Comparison of ENCODE assay signal across 12 cellular contexts in the genomic region with DNA sequence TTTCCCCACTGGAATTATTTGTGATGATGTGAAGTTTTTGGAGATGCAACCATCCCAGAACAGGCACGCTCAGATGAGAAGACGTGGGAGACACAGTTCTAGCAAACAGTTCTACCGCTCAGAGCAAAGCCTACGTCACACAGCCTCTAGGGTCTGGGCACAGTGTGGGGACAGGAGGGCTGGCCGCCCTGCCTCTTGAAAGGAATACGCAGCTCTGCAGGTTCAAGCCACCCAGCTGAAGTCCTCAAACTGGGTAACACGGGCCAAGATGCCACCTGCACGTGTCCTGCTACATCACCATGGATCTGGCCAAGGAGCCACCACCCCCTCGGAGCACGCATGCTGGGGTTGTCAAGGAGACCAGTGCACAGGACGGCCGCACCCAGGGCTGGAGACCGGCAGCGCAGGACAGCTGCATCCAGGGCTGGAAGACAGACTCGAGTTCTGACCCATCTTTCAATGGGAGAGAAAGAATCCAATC.
DNase-seq lines count a peak whose midpoint lies in the region; ATAC-seq, FAIRE-seq and TF ChIP-seq lines count a peak whose summit lies in the region.
"Had no signal": no experiment of that assay in that cellular context is flagged by ENCODE, and none has a peak within 500 bp of the region (broad histone marks: within the 10 kb centered on the region; RNA-seq: fewer than 3 reads in every experiment).

No MANE protein-coding gene starts in this region.

- no peak overlapping the region for H3K27ac Mint-ChIP-seq in glutamatergic neuron (ENCODE audit: unreplicated experiment)
- H3K27ac Mint-ChIP-seq in progenitor cell of endocrine pancreas: peak overlapping the region; percentile 6

- H3K4me1 Mint-ChIP-seq in glutamatergic neuron (ENCODE audit: low read depth, unreplicated experiment) (peaks cover 13% of the 10 kb centered on the region), progenitor cell of endocrine pancreas (ENCODE audit: low read depth) (peaks cover 36% of the 10 kb centered on the region)

- ATAC-seq in HG03045 (IDR thresholded peaks at IDR 0.05; ENCODE audit: unreplicated experiment): no peak

- H3K9me3 Mint-ChIP-seq in glutamatergic neuron (ENCODE audit: unreplicated experiment) (peaks cover 26% of the 10 kb centered on the region), progenitor cell of endocrine pancreas (ENCODE audit: low read depth) (no peaks in the 10 kb centered on the region)
- H3K9me3 Mint-ChIP-seq: activated B cell treated with CpG ODN at 0.5 μM for 24 hours had no signal

- H3K4me3 Mint-ChIP-seq in glutamatergic neuron (ENCODE audit: unreplicated experiment) (peak overlapping the region; percentile 26), progenitor cell of endocrine pancreas (ENCODE audit: low read depth) (no peak overlapping the region)

- H3K36me3 Mint-ChIP-seq in glutamatergic neuron (ENCODE audit: unreplicated experiment) (peaks cover 20% of the 10 kb centered on the region), progenitor cell of endocrine pancreas (ENCODE audit: insufficient read depth) (peaks cover 2% of the 10 kb centered on the region)

- DNase-seq in NCI-H146 (lab: John Stamatoyannopoulos, UW) (peak; percentile 81), NCI-H146 treated with DMSO at 0.1 percent for 48 hours (lab: John Stamatoyannopoulos, UW; ENCODE audit: unreplicated experiment) (no peak), SK-N-DZ (ENCODE audit: low spot score) (peak; percentile 78), glutamatergic neuron (peak; percentile 31), progenitor cell of endocrine pancreas (ENCODE audit: low spot score, unreplicated experiment) (peak; percentile 25), HTR-8/SVneo (ENCODE audit: insufficient read length, low spot score) (no peak), NCI-H1694 treated with DMSO at 0.1 percent for 48 hours (lab: John Stamatoyannopoulos, UW) (no peak)
- DNase-seq: 8988T, activated B cell treated with CpG ODN at 0.5 μM for 24 hours, amniotic stem cell, NCI-H446 had no signal

- H3K27me3 Mint-ChIP-seq in glutamatergic neuron (ENCODE audit: unreplicated experiment): peaks cover 16% of the 10 kb centered on the region
- H3K27me3 Mint-ChIP-seq in progenitor cell of endocrine pancreas: peaks cover 14% of the 10 kb centered on the region
- H3K27me3 Mint-ChIP-seq: activated B cell treated with CpG ODN at 0.5 μM for 24 hours had no signal

- no peak for FAIRE-seq in HTR-8/SVneo (lab: Jason Lieb, UNC)

- no peak for TF ChIP-seq CTCF in glutamatergic neuron (IDR thresholded peaks at IDR 0.05; ENCODE audit: partially characterized antibody, unreplicated experiment)
- TF ChIP-seq CTCF in progenitor cell of endocrine pancreas (IDR thresholded peaks at IDR 0.05; ENCODE audit: unreplicated experiment): no peak

Comparison
In these comparisons a context has a peak if more than half of its experiments do, and no peak if none do; other contexts are left out.
1. DNase-seq: peak in NCI-H146 (single experiment), SK-N-DZ (single experiment), glutamatergic neuron (single experiment) and progenitor cell of endocrine pancreas (single experiment); none in NCI-H146 treated with DMSO at 0.1 percent for 48 hours (single experiment), HTR-8/SVneo (single experiment) and NCI-H1694 treated with DMSO at 0.1 percent for 48 hours (single experiment).